ENCODE assay signal across 15 cellular contexts in the genomic region with DNA sequence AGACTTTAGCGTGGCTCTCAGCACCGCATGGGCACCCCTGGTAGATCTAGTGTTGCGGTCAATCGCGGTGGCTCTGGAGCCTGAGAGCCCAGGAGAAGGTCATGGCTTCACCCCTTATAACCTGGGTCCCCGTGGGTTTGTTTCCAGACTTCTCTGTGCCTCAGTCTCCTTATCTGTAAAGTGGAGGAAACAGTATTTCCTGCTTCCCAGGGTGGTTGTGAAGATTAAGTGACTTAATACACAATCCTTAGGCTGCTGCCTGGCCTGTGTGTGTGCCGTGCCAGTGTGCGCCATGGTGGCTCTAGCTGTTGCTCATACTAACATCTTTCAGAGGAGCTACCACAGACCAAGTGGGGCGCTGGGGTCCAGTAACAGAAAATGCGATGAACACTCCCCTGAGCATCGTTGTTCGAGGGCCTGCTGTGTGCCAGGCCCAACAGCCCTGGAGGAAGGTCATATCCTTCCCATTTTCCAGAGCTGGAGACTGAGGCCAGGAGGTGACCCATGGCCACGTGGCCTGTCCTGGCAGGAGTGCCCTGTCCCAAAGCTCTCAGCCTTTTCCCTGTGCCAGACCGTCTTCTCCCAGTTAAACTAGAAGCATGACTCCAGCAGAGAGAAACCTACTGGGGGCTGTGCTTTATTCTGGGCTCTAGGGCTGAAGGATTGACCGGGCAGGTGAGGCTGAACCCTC.
DNase-seq lines count a peak whose midpoint lies in the region; ATAC-seq and TF ChIP-seq lines count a peak whose summit lies in the region.
"Had no signal": no experiment of that assay in that cellular context is flagged by ENCODE, and none has a peak within 500 bp of the region (broad histone marks: within the 10 kb centered on the region; RNA-seq: fewer than 3 reads in every experiment).

No MANE protein-coding gene starts in this region.

- no peak overlapping the region for H2AK5ac ChIP-seq in mesendoderm (ENCODE audit: low read length)

- H2BK120ac ChIP-seq in mesendoderm (ENCODE audit: low read depth, low read length), result no peak overlapping the region

- no CpG with 5 or more reads among the region's 15 CpGs for WGBS in mesendoderm (ENCODE audit: extremely low coverage, insufficient coverage, low lambda C conversion rate)

- TF ChIP-seq CTCF in left ventricle myocardium inferior (IDR thresholded peaks at IDR 0.05; ENCODE audit: borderline replicate concordance) (no peak), upper lobe of right lung (IDR thresholded peaks at IDR 0.05) (no peak)

- H3K18ac ChIP-seq in mesendoderm (ENCODE audit: low read length), result no peak overlapping the region

- H3K36me3 ChIP-seq in left ventricle myocardium inferior (no peaks in the 10 kb centered on the region), duodenal mucosa (ENCODE audit: control insufficient read depth in 1 of 2, insufficient read depth in 2 of 2, low read length in 2 of 2) (peaks cover 4 to 14% of the 10 kb centered on the region in 2 donors), mesendoderm (ENCODE audit: control insufficient read depth, insufficient read depth, low read length) (no peaks in the 10 kb centered on the region), upper lobe of right lung (no peaks in the 10 kb centered on the region)
- H3K36me3 ChIP-seq: neural progenitor cell, sigmoid colon, WERI-Rb-1 had no signal

- no peak overlapping the region for H3K23ac ChIP-seq in mesendoderm (ENCODE audit: low read length)

- no peak overlapping the region for H3K9ac ChIP-seq in duodenal mucosa (ENCODE audit: low read depth in 1 of 2, low read length in 2 of 2)
- H3K9ac ChIP-seq in mesendoderm (ENCODE audit: low read length), result no peak overlapping the region
- H3K9ac ChIP-seq: neural progenitor cell had no signal

- H3K4me1 ChIP-seq in left ventricle myocardium inferior, result peaks cover 65% of the 10 kb centered on the region
- peaks cover 20 to 33% of the 10 kb centered on the region in 2 donors for H3K4me1 ChIP-seq in duodenal mucosa (ENCODE audit: control insufficient read depth in 1 of 2, insufficient read depth in 2 of 2, low read length in 2 of 2)
- peaks cover 11% of the 10 kb centered on the region for H3K4me1 ChIP-seq in mesendoderm (ENCODE audit: control insufficient read depth, low read depth, low read length)
- peaks cover 39% of the 10 kb centered on the region for H3K4me1 ChIP-seq in upper lobe of right lung

- no peak overlapping the region for H3K4me2 ChIP-seq in mesendoderm (ENCODE audit: low read length)
- H3K4me2 ChIP-seq: neural progenitor cell had no signal

- ATAC-seq in Right ventricle myocardium superior (ENCODE audit: poor library complexity), result no peak
- ATAC-seq in upper lobe of right lung, result no peak
- no peak for ATAC-seq in left lobe of liver

- H3K27ac ChIP-seq in left ventricle myocardium inferior (replicated peaks), result peak overlapping the region; percentile 77
- H3K27ac ChIP-seq in duodenal mucosa (ENCODE audit: low read depth, low read length), result peak overlapping the region; percentile 15
- no peak overlapping the region for H3K27ac ChIP-seq in mesendoderm (ENCODE audit: low read depth, low read length)
- H3K27ac ChIP-seq in upper lobe of right lung, result peak overlapping the region; percentile 59
- H3K27ac ChIP-seq: neural progenitor cell, sigmoid colon, WERI-Rb-1 had no signal

- H3K79me1 ChIP-seq in mesendoderm (ENCODE audit: low read length), result peaks cover 34% of the 10 kb centered on the region

- H2BK5ac ChIP-seq in mesendoderm (ENCODE audit: low read length), result no peak overlapping the region

- intact Hi-C loops in left ventricle myocardium inferior (cut with micrococcal nuclease), result no loop called here
- intact Hi-C loops in Right ventricle myocardium superior (cut with DNase I), result no loop called here
- intact Hi-C loops in upper lobe of right lung (cut with DNase I), result no loop called here

- H3K79me2 ChIP-seq in mesendoderm (ENCODE audit: control insufficient read depth, insufficient read depth, low read length), result peaks cover 19% of the 10 kb centered on the region

- no peak overlapping the region for H2BK15ac ChIP-seq in mesendoderm (replicated peaks; ENCODE audit: low read depth)

- DNase-seq in left ventricle myocardium inferior (no peak), Right ventricle myocardium superior (no peak), mesendoderm (no peak), upper lobe of right lung (no peak), left lobe of liver (ENCODE audit: low spot score) (no peak), midbrain (lab: John Stamatoyannopoulos, UW) (no peak), EL (no peak)
- DNase-seq: activated CD8-positive, alpha-beta memory T cell treated with anti-CD3 and anti-CD28 coated beads for 24 hours; activated effector memory CD4-positive, alpha-beta T cell treated with anti-CD3 and anti-CD28 coated beads, Interleukin-2, amount 50 U/mL, for 16 hours; GOT3; NCI-H1930; sigmoid colon; WERI-Rb-1 had no signal

- H3K9me3 ChIP-seq in left ventricle myocardium inferior (replicated peaks) (no peaks in the 10 kb centered on the region), duodenal mucosa (ENCODE audit: control insufficient read depth in 1 of 2, low read length in 2 of 2) (no peaks in the 10 kb centered on the region), upper lobe of right lung (no peaks in the 10 kb centered on the region)
- H3K9me3 ChIP-seq: sigmoid colon had no signal

- no peak overlapping the region for H4K8ac ChIP-seq in mesendoderm (ENCODE audit: low read depth, low read length)

- H3K56ac ChIP-seq in mesendoderm (ENCODE audit: low read length), result peak overlapping the region; percentile 57

- no peak overlapping the region for H4K5ac ChIP-seq in mesendoderm (ENCODE audit: low read length)

- H3K4me3 ChIP-seq in left ventricle myocardium inferior, result no peak overlapping the region
- no peak overlapping the region for H3K4me3 ChIP-seq in duodenal mucosa (ENCODE audit: low read depth in 1 of 2, low read length in 2 of 2)
- no peak overlapping the region for H3K4me3 ChIP-seq in mesendoderm (ENCODE audit: low read length)
- H3K4me3 ChIP-seq in upper lobe of right lung, result no peak overlapping the region
- H3K4me3 ChIP-seq: neural progenitor cell, sigmoid colon had no signal

- no peak overlapping the region for H3K4ac ChIP-seq in mesendoderm (ENCODE audit: low read depth, low read length)

- H3K27me3 ChIP-seq in left ventricle myocardium inferior (ENCODE audit: low read depth) (no peaks in the 10 kb centered on the region), duodenal mucosa (ENCODE audit: control insufficient read depth in 1 of 2, insufficient read depth in 2 of 2, low read length in 2 of 2) (no peaks in the 10 kb centered on the region), mesendoderm (ENCODE audit: insufficient read depth, low read length, poor library complexity) (no peaks in the 10 kb centered on the region), upper lobe of right lung (no peaks in the 10 kb centered on the region)
- H3K27me3 ChIP-seq: neural progenitor cell, sigmoid colon had no signal
